8 cellular contexts compared by ENCODE assay signal in genomic region chr17:5500804-5501391, GRCh38. TPM values are rescaled to one million over a fixed set of nuclear protein-coding genes. Genes with fewer than 3 reads are reported as not detected.
DNase-seq lines count a peak whose midpoint lies in the region; ATAC-seq and TF ChIP-seq lines count a peak whose summit lies in the region.

No MANE protein-coding gene starts in this region.

- ATAC-seq in activated CD8-positive, alpha-beta T cell treated with anti-CD3 and anti-CD28 coated beads, Interleukin-2, amount 10 ng/mL, durations not matched to agents 7 days and 5 days: peak; percentile 97
- peak; percentile 70 to 85 (median 74) for ATAC-seq in right lobe of liver
- no peak for ATAC-seq in HG03520 (IDR thresholded peaks at IDR 0.05; ENCODE audit: unreplicated experiment)

- H3K27me3 ChIP-seq in duodenal mucosa (ENCODE audit: control insufficient read depth in 1 of 2, insufficient read depth in 2 of 2, low read length in 2 of 2) (peaks cover 0 to 16% of the 10 kb centered on the region in 2 donors), right lobe of liver (no peaks in the 10 kb centered on the region)

- H3K4me3 Mint-ChIP-seq in activated CD8-positive, alpha-beta T cell treated with anti-CD3 and anti-CD28 coated beads, Interleukin-2, amount 10 ng/mL, durations not matched to agents 7 days and 5 days: peak overlapping the region; percentile 54

- H3K9me3 Mint-ChIP-seq in activated CD8-positive, alpha-beta T cell treated with anti-CD3 and anti-CD28 coated beads, Interleukin-2, amount 10 ng/mL, durations not matched to agents 7 days and 5 days (ENCODE audit: insufficient read depth): no peaks in the 10 kb centered on the region

- no peak for TF ChIP-seq POLR2A in right lobe of liver (IDR thresholded peaks at IDR 0.05)

- intact Hi-C loops in right lobe of liver (cut with DNase I): no loop called here

- H3K27ac ChIP-seq in duodenal mucosa (ENCODE audit: low read depth, low read length) (no peak overlapping the region), right lobe of liver (no peak overlapping the region)

- CTCF ChIA-PET in activated CD8-positive, alpha-beta T cell treated with anti-CD3 and anti-CD28 coated beads, Interleukin-2, amount 10 ng/mL, durations not matched to agents 7 days and 5 days (lab: Charles Lee): interaction anchor here (1.0 to 3.3 kb wide), 2 partner anchors 14 to 34 kb away, joined by 3 to 20 read pairs; partner anchors contain the start of genes DERL2 and MIS12

- H3K27me3 Mint-ChIP-seq in activated CD8-positive, alpha-beta T cell treated with anti-CD3 and anti-CD28 coated beads, Interleukin-2, amount 10 ng/mL, durations not matched to agents 7 days and 5 days (ENCODE audit: low read depth): peaks cover 2% of the 10 kb centered on the region

- peaks cover 9% of the 10 kb centered on the region for H3K36me3 Mint-ChIP-seq in activated CD8-positive, alpha-beta T cell treated with anti-CD3 and anti-CD28 coated beads, Interleukin-2, amount 10 ng/mL, durations not matched to agents 7 days and 5 days (ENCODE audit: low read depth)

- no peak for TF ChIP-seq CTCF in right lobe of liver (IDR thresholded peaks at IDR 0.05)

- H3K9me3 ChIP-seq in duodenal mucosa (ENCODE audit: control insufficient read depth in 1 of 2, low read length in 2 of 2): no peaks in the 10 kb centered on the region
- H3K9me3 ChIP-seq in right lobe of liver: no peaks in the 10 kb centered on the region

- H3K4me1 ChIP-seq in duodenal mucosa (ENCODE audit: control insufficient read depth in 1 of 2, insufficient read depth in 2 of 2, low read length in 2 of 2) (peaks cover 0 to 8% of the 10 kb centered on the region in 2 donors), right lobe of liver (peaks cover 0 to 5% (median 0%) of the 10 kb centered on the region in 4 donors)

- POLR2A ChIA-PET in activated CD8-positive, alpha-beta T cell treated with anti-CD3 and anti-CD28 coated beads, Interleukin-2, amount 10 ng/mL, durations not matched to agents 7 days and 5 days (lab: Charles Lee): interaction anchor here (3.7 kb wide), 1 partner anchor 14 kb away, joined by 37 read pairs; the partner anchor contains the start of genes DERL2 and MIS12

- H3K27ac Mint-ChIP-seq in activated CD8-positive, alpha-beta T cell treated with anti-CD3 and anti-CD28 coated beads, Interleukin-2, amount 10 ng/mL, durations not matched to agents 7 days and 5 days: no peak overlapping the region

- DNase-seq in SIG-M5 treated with dmso at 0.1 percent for 504 hours (lab: John Stamatoyannopoulos, UW; ENCODE audit: unreplicated experiment) (peak; percentile 29), SIG-M5 (lab: John Stamatoyannopoulos, UW) (no peak), NCI-H460 (ENCODE audit: extremely low read depth, low read depth) (peak; percentile 25), right lobe of liver (peak; percentile 54 to 66 (median 66))
- peak; percentile 85 for DNase-seq in activated CD8-positive, alpha-beta T cell treated with anti-CD3 and anti-CD28 coated beads, Interleukin-2, amount 10 ng/mL, durations not matched to agents 7 days and 5 days
- DNase-seq in stimulated activated CD4-positive, alpha-beta T cell treated with anti-CD3 and anti-CD28 coated beads, Interleukin-2, amount 100 ng/mL, for 4 hours (ENCODE audit: low read depth): peak; percentile 66

- H3K36me3 ChIP-seq in duodenal mucosa (ENCODE audit: control insufficient read depth in 1 of 2, insufficient read depth in 2 of 2, low read length in 2 of 2): no peaks in the 10 kb centered on the region
- no peaks in the 10 kb centered on the region for H3K36me3 ChIP-seq in right lobe of liver

- WGBS in right lobe of liver (ENCODE audit: insufficient coverage, low coverage, low lambda C conversion rate, missing lambda C conversion rate): 0% methylated on average over 3 of the region's 47 CpGs

- peaks cover 16% of the 10 kb centered on the region for H3K4me1 Mint-ChIP-seq in activated CD8-positive, alpha-beta T cell treated with anti-CD3 and anti-CD28 coated beads, Interleukin-2, amount 10 ng/mL, durations not matched to agents 7 days and 5 days (ENCODE audit: low read depth)

- H3K4me3 ChIP-seq in duodenal mucosa (ENCODE audit: low read depth in 1 of 2, low read length in 2 of 2): peak overlapping the region; percentile 35 to 61
- peak overlapping the region; percentile 21 to 39 (median 25) for H3K4me3 ChIP-seq in right lobe of liver

- no peak overlapping the region for H3K9ac ChIP-seq in duodenal mucosa (ENCODE audit: low read depth in 1 of 2, low read length in 2 of 2)

RNA-seq across cellular contexts. Expression of gene MIS12, which starts 14.5 kb away (rescaled TPM):
- 30.1 and 33.4 TPM in 2 replicates for total RNA-seq in NCI-H460 (2014; rRNA removed; shearing (Covaris generic))
- 32.5 and 36.0 TPM in 2 replicates for polyA plus RNA-seq in NCI-H460 (2014; cell fraction: nucleus; rRNA removed)
- 10 to 100 TPM; 36.1 to 40.0 TPM for total RNA-seq in activated CD8-positive, alpha-beta T cell treated with anti-CD3 and anti-CD28 coated beads, Interleukin-2, amount 10 ng/mL, durations not matched to agents 7 days and 5 days
- 1 to 10 TPM; 7.1 to 9.4 (median 8.7) TPM for total RNA-seq in right lobe of liver

RNA-seq across cellular contexts. Expression of gene DERL2, which starts 14.9 kb away (rescaled TPM):
- total RNA-seq in NCI-H460 (2014; rRNA removed; shearing (Covaris generic)): 60.3 and 79.4 TPM in 2 replicates
- 28.1 and 41.7 TPM in 2 replicates for polyA plus RNA-seq in NCI-H460 (2014; cell fraction: nucleus; rRNA removed)
- 10 to 100 TPM; 66.0 to 71.1 TPM for total RNA-seq in activated CD8-positive, alpha-beta T cell treated with anti-CD3 and anti-CD28 coated beads, Interleukin-2, amount 10 ng/mL, durations not matched to agents 7 days and 5 days
- total RNA-seq in right lobe of liver: 10 to 100 TPM; 31.2 to 47.9 (median 43.2) TPM

RNA-seq across cellular contexts. Expression of gene DHX33, which starts 32.1 kb away (rescaled TPM):
- total RNA-seq in NCI-H460 (2014; rRNA removed; shearing (Covaris generic)): 21.2 and 23.6 TPM in 2 replicates
- polyA plus RNA-seq in NCI-H460 (2014; cell fraction: nucleus; rRNA removed): 16.7 and 21.9 TPM in 2 replicates
- 10 to 100 TPM; 16.9 to 18.3 TPM for total RNA-seq in activated CD8-positive, alpha-beta T cell treated with anti-CD3 and anti-CD28 coated beads, Interleukin-2, amount 10 ng/mL, durations not matched to agents 7 days and 5 days
- 1 to 10 TPM; 6.4 to 10.0 (median 7.2) TPM for total RNA-seq in right lobe of liver
